ENCODE assay signal across 8 cellular contexts in the genomic region with DNA sequence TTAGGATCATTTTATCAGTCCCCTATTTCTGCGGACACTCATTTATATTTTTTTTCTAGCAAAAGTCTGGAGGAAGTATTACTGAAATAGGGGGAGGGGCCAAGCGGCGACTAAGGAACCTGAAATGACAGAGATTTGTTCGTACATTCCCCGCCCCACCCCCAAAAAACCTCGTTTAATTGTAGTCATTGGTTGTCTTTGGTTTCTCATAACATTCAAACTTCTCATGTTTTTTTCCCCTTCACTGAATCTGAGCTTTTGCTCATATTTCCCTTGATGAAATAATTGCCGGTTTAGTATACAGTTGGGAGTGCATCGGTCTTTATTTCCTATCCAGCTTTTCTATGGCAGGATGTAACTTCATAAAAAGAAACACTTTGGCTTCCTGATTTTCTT. TPM values are rescaled to one million over a fixed set of nuclear protein-coding genes. Genes with fewer than 3 reads are reported as not detected.
DNase-seq lines count a peak whose midpoint lies in the region; ATAC-seq, FAIRE-seq and TF ChIP-seq lines count a peak whose summit lies in the region.

No MANE protein-coding gene starts in this region.

- no peak for TF ChIP-seq EP300 in gastroesophageal sphincter (IDR thresholded peaks at IDR 0.05)

- WGBS in gastroesophageal sphincter (ENCODE audit: low coverage in 1 of 2), 2 donors, result 3 to 10% methylated on average over 7 to 8 of the region's 8 CpGs
- 1 to 5% (median 3%) methylated on average over 8 of the region's 8 CpGs for WGBS in spleen, 5 donors

- no peak for TF ChIP-seq POLR2A in gastroesophageal sphincter (IDR thresholded peaks at IDR 0.05)
- TF ChIP-seq POLR2A in spleen (IDR thresholded peaks at IDR 0.05), result no peak
- TF ChIP-seq POLR2A in H54 (IDR thresholded peaks at IDR 0.05; ENCODE audit: low read depth, low read length), result no peak

- DNase-seq in CD1c-positive myeloid dendritic cell (ENCODE audit: extremely low spot score) (peak; percentile 58), NCI-H146 (lab: John Stamatoyannopoulos, UW) (peak; percentile 29), spleen (no peak), H54 (ENCODE audit: insufficient read length, low spot score) (no peak)
- peak; percentile 60 for DNase-seq in activated T-cell treated with anti-CD3 and anti-CD28 coated beads, Interleukin-2, amount 50 U/mL, for 1 hour

- no peak for FAIRE-seq in H54 (lab: Jason Lieb, UNC)

- H3K27me3 ChIP-seq in gastroesophageal sphincter (peaks cover 32% of the 10 kb centered on the region), spleen (replicated peaks in 1 of 7) (peaks cover 0 to 8% (median 0%) of the 10 kb centered on the region in 7 donors)

- H3K4me1 ChIP-seq in gastroesophageal sphincter (peaks cover 0 to 29% (median 4%) of the 10 kb centered on the region in 3 donors), spleen (peaks cover 18 to 54% (median 39%) of the 10 kb centered on the region in 6 donors)

- H3K4me3 ChIP-seq in gastroesophageal sphincter (peak overlapping the region; percentile 55 to 86), spleen (peak overlapping the region; percentile 78 to 93 (median 86))

- peak overlapping the region in 3 of 4 donors; percentile 84 to 88 (median 84) for H3K27ac ChIP-seq in gastroesophageal sphincter
- H3K27ac ChIP-seq in spleen, result peak overlapping the region in 7 of 8 donors; percentile 86 to 94 (median 89)

- ATAC-seq in gastroesophageal sphincter, result no peak
- ATAC-seq in HG02938 (IDR thresholded peaks at IDR 0.05; ENCODE audit: unreplicated experiment), result no peak
- ATAC-seq in HG02623 (IDR thresholded peaks at IDR 0.05; ENCODE audit: unreplicated experiment), result no peak

- intact Hi-C loops in spleen (cut with DNase I; ENCODE audit: low total_unique reads), result loop anchor here (10.0 kb wide), 1 partner anchor 149 kb away; no protein-coding TSS in a partner anchor

- TF ChIP-seq CTCF in gastroesophageal sphincter (IDR thresholded peaks at IDR 0.05) (no peak), spleen (IDR thresholded peaks at IDR 0.05 in 8 of 11, conservative IDR thresholded peaks at IDR 0.05 in 3 of 11) (no peak)

- H3K9me3 ChIP-seq in gastroesophageal sphincter (no peaks in the 10 kb centered on the region), spleen (no peaks in the 10 kb centered on the region)

- H3K36me3 ChIP-seq in gastroesophageal sphincter, result no peaks in the 10 kb centered on the region
- H3K36me3 ChIP-seq in spleen, result no peaks in the 10 kb centered on the region

RNA-seq across cellular contexts. Expression of a gene that starts 0.8 kb away (rescaled TPM):
- total RNA-seq in gastroesophageal sphincter (100 to 1,000 TPM in 1 of 4 donors, 10 to 100 TPM in 3; 58.6 to 101 (median 69.9) TPM), spleen (100 to 1,000 TPM; 193 to 409 (median 227) TPM)
- 10 to 100 TPM; 56.6 to 78.1 (median 65.6) TPM for polyA plus RNA-seq in spleen

Comparison
In these comparisons a context has a peak if more than half of its experiments do, and no peak if none do; other contexts are left out.
1. DNase-seq: peak in CD1c-positive myeloid dendritic cell (single experiment), NCI-H146 (single experiment) and activated T-cell treated with anti-CD3 and anti-CD28 coated beads, Interleukin-2, amount 50 U/mL, for 1 hour (single experiment); none in spleen (single experiment) and H54 (single experiment).